31 cellular contexts compared by ENCODE assay signal in the genomic region with DNA sequence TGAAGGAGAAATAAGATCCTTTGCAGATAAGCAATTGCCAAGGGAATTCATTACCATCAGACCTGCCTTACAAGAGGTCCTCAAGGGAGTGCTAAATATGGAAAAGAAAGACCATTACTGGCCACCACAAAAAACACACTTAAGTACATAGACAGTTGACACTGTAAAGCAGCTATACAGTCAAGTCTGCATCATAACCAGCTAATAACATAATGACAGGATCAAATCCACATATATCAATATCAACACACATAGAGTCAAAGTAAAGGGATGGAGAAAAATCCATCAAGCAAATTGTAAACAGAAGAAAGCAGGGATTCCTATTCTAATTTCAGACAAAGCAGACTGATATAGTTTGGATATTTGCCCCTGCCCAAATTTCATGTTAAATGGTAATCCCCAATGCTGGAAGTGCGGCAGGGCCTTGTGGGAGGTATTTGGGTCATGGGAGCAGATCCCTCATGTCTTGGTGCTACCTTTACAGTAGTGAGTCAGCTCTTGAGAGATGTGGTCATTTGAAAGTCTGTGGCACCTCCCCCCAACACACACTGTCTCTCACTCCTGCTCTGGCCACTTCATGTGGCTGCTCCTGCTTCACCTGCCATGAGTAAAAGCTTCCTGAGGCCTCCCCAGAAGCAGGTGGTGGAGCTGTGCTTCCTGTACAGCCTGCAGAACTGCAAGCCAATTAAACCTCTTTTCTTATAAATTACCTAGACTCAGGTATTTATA. TPM values are rescaled to one million over a fixed set of nuclear protein-coding genes. Genes with fewer than 3 reads are reported as not detected.
DNase-seq lines count a peak whose midpoint lies in the region; ATAC-seq, FAIRE-seq and TF ChIP-seq lines count a peak whose summit lies in the region.
"Had no signal": no experiment of that assay in that cellular context is flagged by ENCODE, and none has a peak within 500 bp of the region (broad histone marks: within the 10 kb centered on the region; RNA-seq: fewer than 3 reads in every experiment).

No MANE protein-coding gene starts in this region.

- TF ChIP-seq RAD21 in K562 (CRISPR knock-in tag; conservative IDR thresholded peaks at IDR 0.05 in 1 of 2, IDR thresholded peaks at IDR 0.05 in 1 of 2): no peak

- no peaks in the 10 kb centered on the region; the same call in 1 of the 2 replicates for H3F3A ChIP-seq in Loucy (ENCODE audit: low read depth)

- H3K9me3 ChIP-seq in BLaER1 (no peaks in the 10 kb centered on the region; the same call in 1 of the 2 replicates), Loucy (ENCODE audit: insufficient read depth, low read depth, low read length) (no peaks in the 10 kb centered on the region), K562 (replicated peaks; ENCODE audit: control insufficient read depth, insufficient read depth, low read depth, low read length) (no peaks in the 10 kb centered on the region), ovary (no peaks in the 10 kb centered on the region)
- H3K9me3 ChIP-seq: BE2C, gastroesophageal sphincter, right lobe of liver, thoracic aorta, vagina had no signal

- no TSS peak for BruUV-seq in K562 (replicated peaks; lab: Mats Ljungman, UMichigan)

- H4K20me1 ChIP-seq in BLaER1: peaks cover under 1% of the 10 kb centered on the region; the same call in 1 of the 2 replicates
- H4K20me1 ChIP-seq in Loucy (ENCODE audit: insufficient read depth, low read length, poor library complexity, severe bottlenecking): no peaks in the 10 kb centered on the region
- H4K20me1 ChIP-seq in K562 (replicated peaks; ENCODE audit: control insufficient read depth, insufficient read depth, low read length): no peaks in the 10 kb centered on the region

- CTCF ChIA-PET in K562 (lab: Yijun Ruan, JAX; ENCODE audit: low intra/inter-chr PET ratio): interaction anchor here (1.2 kb wide), 1 partner anchor 10 kb away, joined by 4 read pairs; no protein-coding TSS in a partner anchor

- TF ChIP-seq EP300 in K562 (IDR thresholded peaks at IDR 0.05; ENCODE audit: low read length): no peak
- no peak for TF ChIP-seq EP300 in ovary (IDR thresholded peaks at IDR 0.05)

- TF ChIP-seq CTCF in Loucy (conservative IDR thresholded peaks at IDR 0.05; ENCODE audit: low read length): no peak
- no peak for TF ChIP-seq CTCF in K562 (IDR thresholded peaks at IDR 0.05 in 2 of 3, conservative IDR thresholded peaks at IDR 0.05 in 1 of 3; ENCODE audit: insufficient read depth in 2 of 3, low read depth in 1 of 3, low read length in 3 of 3)
- TF ChIP-seq CTCF in ovary (IDR thresholded peaks at IDR 0.05): no peak
- TF ChIP-seq CTCF in omental fat pad (IDR thresholded peaks at IDR 0.05): no peak

- H3K9me2 ChIP-seq in Loucy (replicated peaks; ENCODE audit: low read depth, low read length): no peaks in the 10 kb centered on the region

- ATAC-seq in K562: 0 out of 3 replicates have a peak, but pooled peaks have one; percentile 26
- ATAC-seq in HG02938 (IDR thresholded peaks at IDR 0.05; ENCODE audit: unreplicated experiment): no peak
- no peak for ATAC-seq in omental fat pad (ENCODE audit: low FRiP score)
- ATAC-seq: gastroesophageal sphincter; left lobe of liver; right lobe of liver; SK-N-SH treated with all-trans-retinoic acid at 6 μM for 48 hours; stimulated activated naive CD8-positive, alpha-beta T cell treated with anti-CD3 and anti-CD28 coated beads, Interleukin-15, amount 100 ng/mL, for 72 hours had no signal

- in situ Hi-C loops in K562 (cut with MboI): no loop called here

- H3K27me3 ChIP-seq in BLaER1 (no peaks in the 10 kb centered on the region), Loucy (ENCODE audit: insufficient read depth, low read length, poor library complexity, severe bottlenecking) (no peaks in the 10 kb centered on the region), K562 (ENCODE audit: control insufficient read depth in 2 of 2, insufficient read depth in 2 of 2, low read length in 2 of 2) (no peaks in the 10 kb centered on the region), ovary (no peaks in the 10 kb centered on the region)
- H3K27me3 ChIP-seq: BE2C, gastroesophageal sphincter, neural progenitor cell, right lobe of liver, vagina had no signal

- intact Hi-C loops in K562 (cut with micrococcal nuclease) (no loop called here), ovary (cut with DNase I) (no loop called here)

- WGBS in K562 (ENCODE audit: insufficient coverage, low coverage, missing lambda C conversion rate): 29% methylated on average over 1 of the region's 1 CpG
- WGBS in ovary, 3 donors: 88 to 96% (median 93%) methylated on average over 1 of the region's 1 CpG

- H3K27ac ChIP-seq in BLaER1: no peak overlapping the region
- no peak overlapping the region for H3K27ac ChIP-seq in K562 (ENCODE audit: extremely low read depth, low read depth, low read length)
- H3K27ac ChIP-seq in ovary: no peak overlapping the region
- H3K27ac ChIP-seq: gastroesophageal sphincter, neural progenitor cell, right lobe of liver, thoracic aorta, vagina had no signal

- POLR2A ChIA-PET in K562 (lab: Yijun Ruan, JAX): no interaction called here

- H3K79me2 ChIP-seq in Loucy (ENCODE audit: insufficient read depth, low read length) (no peaks in the 10 kb centered on the region), K562 (ENCODE audit: control insufficient read depth, insufficient read depth, low read length) (no peaks in the 10 kb centered on the region)

- no peaks in the 10 kb centered on the region for H3K36me3 ChIP-seq in BLaER1
- H3K36me3 ChIP-seq in Loucy (ENCODE audit: insufficient read depth, low read length): no peaks in the 10 kb centered on the region
- no peaks in the 10 kb centered on the region for H3K36me3 ChIP-seq in K562 (ENCODE audit: control insufficient read depth, insufficient read depth, low read length)
- H3K36me3 ChIP-seq in ovary: no peaks in the 10 kb centered on the region
- H3K36me3 ChIP-seq: gastroesophageal sphincter, HAP-1, neural progenitor cell, right lobe of liver, thoracic aorta, vagina had no signal

- no peaks in the 10 kb centered on the region for H3K9me1 ChIP-seq in K562 (ENCODE audit: control insufficient read depth, insufficient read depth, low read length)

- peaks cover 23% of the 10 kb centered on the region for H3K4me1 ChIP-seq in BLaER1
- H3K4me1 ChIP-seq in Loucy (ENCODE audit: insufficient read depth, low read length, poor library complexity, severe bottlenecking): peaks cover 20% of the 10 kb centered on the region
- H3K4me1 ChIP-seq in K562 (replicated peaks in 1 of 2; ENCODE audit: control insufficient read depth in 2 of 2, insufficient read depth in 2 of 2, low read length in 2 of 2): peaks cover 0 to 8% of the 10 kb centered on the region in 2 experiments; a peak in 1 of 5 replicates
- no peaks in the 10 kb centered on the region for H3K4me1 ChIP-seq in ovary (ENCODE audit: insufficient read depth)
- H3K4me1 ChIP-seq: gastroesophageal sphincter, neural progenitor cell, right lobe of liver, vagina had no signal

- H3K4me3 ChIP-seq in BLaER1: no peak overlapping the region
- no peak overlapping the region for H3K4me3 ChIP-seq in Loucy (ENCODE audit: low read length, poor library complexity, severe bottlenecking)
- H3K4me3 ChIP-seq in K562: no peak overlapping the region
- H3K4me3 ChIP-seq in ovary: no peak overlapping the region
- H3K4me3 ChIP-seq: gastroesophageal sphincter, HAP-1, neural progenitor cell, right lobe of liver, thoracic aorta, vagina had no signal

- no peak overlapping the region for H2AFZ ChIP-seq in Loucy (ENCODE audit: low read length)
- H2AFZ ChIP-seq in K562 (ENCODE audit: low read depth, low read length): no peak overlapping the region
- H2AFZ ChIP-seq: neural progenitor cell had no signal

- TF ChIP-seq POLR2A in K562 (conservative IDR thresholded peaks at IDR 0.05) (no peak), ovary (IDR thresholded peaks at IDR 0.05) (no peak)

- H3K4me2 ChIP-seq in BLaER1 (peak overlapping the region; percentile 44), Loucy (ENCODE audit: low read depth, low read length, poor library complexity, severe bottlenecking) (peak overlapping the region; percentile 27), K562 (ENCODE audit: insufficient read depth, low read length) (no peak overlapping the region)
- H3K4me2 ChIP-seq: neural progenitor cell had no signal

- DNase-seq in K562 (ENCODE audit: extremely low read depth in 1 of 4, low spot score in 3 of 4) (peak in 1 of 4 experiments; percentile 14), islet precursor cell (peak; percentile 78), NCI-H748 (lab: John Stamatoyannopoulos, UW; ENCODE audit: unreplicated experiment) (no peak), ovary (no peak), omental fat pad (ENCODE audit: low spot score) (no peak)
- DNase-seq: activated CD4-positive, alpha-beta memory T cell treated with anti-CD3 and anti-CD28 coated beads, Interleukin-2, amount 10 ng/mL, durations not matched to agents 7 days and 5 days; activated CD8-positive, alpha-beta memory T cell treated with anti-CD3 and anti-CD28 coated beads, Interleukin-2, amount 50 U/mL, for 4 hours; activated naive CD4-positive, alpha-beta T cell treated with Interleukin-2 at 50 U/mL for 16 hours; BE2C; GDM1; hypothalamus; immature natural killer cell; NCI-H1048; NCI-H1694 treated with DMSO at 0.1 percent for 48 hours; NCI-H2171 treated with DMSO at 0.1 percent for 48 hours; NCI-H524; NK-92 treated with Interleukin-12 subunit alpha and Interleukin-12 subunit beta, amount 100 ng/mL, for 24 hours; posterior cingulate gyrus; right lobe of liver; stimulated activated naive CD8-positive, alpha-beta T cell treated with anti-CD3 and anti-CD28 coated beads, Interleukin-15, amount 100 ng/mL, for 72 hours had no signal

- FAIRE-seq in K562 (lab: Jason Lieb, UNC): no peak
- FAIRE-seq: TTC549 had no signal

- H3K9ac ChIP-seq in BLaER1 (no peak overlapping the region), Loucy (ENCODE audit: low read depth, low read length, poor library complexity, severe bottlenecking) (no peak overlapping the region), K562 (ENCODE audit: insufficient read depth in 1 of 2, low read depth in 2 of 2, low read length in 2 of 2) (no peak overlapping the region)
- H3K9ac ChIP-seq: neural progenitor cell had no signal

RNA-seq across cellular contexts. Expression of gene TANC2, which starts 32.8 kb away (rescaled TPM):
- 71.3 and 82.5 TPM in 2 replicates for total RNA-seq in K562 (2011; cell fraction: chromatin; rRNA removed; ENCODE audit: low replicate concordance)
- 51.7 and 56.6 TPM in 2 replicates for total RNA-seq in K562 (2011; cell fraction: nucleolus; rRNA removed)
- total RNA-seq in K562 (2011; cell fraction: nucleoplasm; rRNA removed): 50.4 and 53.1 TPM in 2 replicates
- 2.6 and 4.3 TPM in 2 replicates for total RNA-seq in K562 (2014; rRNA removed)
- 5.7 and 6.0 TPM in 2 replicates for total RNA-seq in K562 (2014; rRNA removed; fragmentation: Illumina TruSeq; extraction: Trizol)
- total RNA-seq in K562 (2015; rRNA removed; fragmentation: Illumina TruSeq; extraction: Trizol): 6.0 and 6.8 TPM in 2 replicates
- total RNA-seq in K562 (2021): 7.3 and 7.8 TPM in 2 replicates
- 3.2 and 5.3 TPM in 2 replicates for polyA plus RNA-seq in K562 (2011; rRNA removed)
- polyA plus RNA-seq in K562 (2011; cell fraction: cytosol; rRNA removed): 3.2 and 3.7 TPM in 2 replicates
- polyA plus RNA-seq in K562 (2011; cell fraction: nucleus; rRNA removed): 10.2 and 25.1 TPM in 2 replicates
- polyA plus RNA-seq in K562 (2012): 4.3 and 4.6 TPM in 2 replicates
- polyA plus RNA-seq in K562 (2014; fragmentation: Illumina TruSeq; extraction: Trizol): 4.5 and 5.5 TPM in 2 replicates
- 1 to 10 TPM in 1 of 2 experiments, under 1 TPM in 1; 0.46 to 1.0 TPM for polyA plus RNA-seq in K562 (2014; fragmentation: Nextera tagmentation; extraction: Ambion mirVana)
- 1.1 and 3.2 TPM in 2 replicates for polyA plus RNA-seq in K562 (2014; rRNA removed)
- 39.5 and 46.1 TPM in 2 replicates for polyA minus RNA-seq in K562 (2011; rRNA and poly(A)+ RNA removed)
- 8.1 and 17.5 TPM in 2 replicates for polyA minus RNA-seq in K562 (2011; cell fraction: cytosol; rRNA and poly(A)+ RNA removed)
- 53.3 and 58.4 TPM in 2 replicates for polyA minus RNA-seq in K562 (2011; cell fraction: nucleus; rRNA and poly(A)+ RNA removed)
- 10 to 100 TPM in 6 of 7 donors, 1 to 10 TPM in 1; 9.2 to 45.4 (median 20.4) TPM for total RNA-seq in ovary
- 10 to 100 TPM in 1 of 2 donors, 1 to 10 TPM in 1; 3.5 to 14.7 TPM for polyA plus RNA-seq in ovary
- 10 to 100 TPM; 14.3 to 34.3 (median 28.3) TPM for total RNA-seq in omental fat pad
